In the genomic region with DNA sequence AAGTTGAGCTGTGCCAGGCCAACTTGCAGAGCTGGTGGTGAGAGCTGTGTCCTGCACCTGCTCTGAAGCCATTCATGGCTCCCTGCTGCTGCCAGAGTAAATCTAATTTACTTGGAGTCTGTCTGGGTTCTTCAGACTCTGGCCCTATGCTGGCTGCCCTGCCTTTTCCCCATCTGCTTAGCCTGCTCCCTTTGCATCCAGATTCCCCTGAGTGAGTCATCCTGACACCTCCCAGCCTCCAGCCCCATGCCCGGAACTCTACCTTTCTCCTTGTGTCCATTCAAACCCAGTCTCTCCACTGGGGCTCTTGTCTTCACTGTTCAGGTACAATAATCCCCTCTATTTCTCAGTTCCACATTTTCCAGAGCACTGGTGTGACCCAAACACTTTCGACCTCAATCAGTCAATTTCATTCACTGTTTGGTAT, we compare ENCODE assay signal across 9 cellular contexts.
A peak's percentile ranks its signal among the peaks of the same experiment; 100 is the strongest.
DNase-seq lines count a peak whose midpoint lies in the region; ATAC-seq and TF ChIP-seq lines count a peak whose summit lies in the region.
"Had no signal": no experiment of that assay in that cellular context is flagged by ENCODE, and none has a peak within 500 bp of the region (broad histone marks: within the 10 kb centered on the region; RNA-seq: fewer than 3 reads in every experiment).

No MANE protein-coding gene starts in this region.

- H2AFZ ChIP-seq in smooth muscle cell (ENCODE audit: low read depth), result no peak overlapping the region

- H3K4me2 ChIP-seq in smooth muscle cell, result peak overlapping the region; percentile 73

- H3F3A ChIP-seq in smooth muscle cell (ENCODE audit: low read depth), result peaks cover 6% of the 10 kb centered on the region

- no peak for TF ChIP-seq POLR2A in vagina (IDR thresholded peaks at IDR 0.05)

- peak; percentile 11 for DNase-seq in GM20000 (ENCODE audit: low spot score)
- peak; percentile 51 for DNase-seq in MG63
- DNase-seq in fibroblast of villous mesenchyme (ENCODE audit: low read depth), result peak; percentile 68
- DNase-seq in smooth muscle cell (lab: John Stamatoyannopoulos, UW; ENCODE audit: unreplicated experiment), result no peak
- no peak for DNase-seq in amniotic stem cell (lab: John Stamatoyannopoulos, UW)
- DNase-seq in vagina (ENCODE audit: extremely low spot score in 2 of 2), result no peak
- DNase-seq: NCI-H524 treated with DMSO at 0.1 percent for 48 hours had no signal

- H3K79me2 ChIP-seq in smooth muscle cell (ENCODE audit: low read depth), result no peaks in the 10 kb centered on the region

- H3K9me3 ChIP-seq in MG63 (no peaks in the 10 kb centered on the region), smooth muscle cell (replicated peaks; ENCODE audit: low read depth) (no peaks in the 10 kb centered on the region), vagina (no peaks in the 10 kb centered on the region)

- H4K20me1 ChIP-seq in smooth muscle cell (ENCODE audit: low read depth), result no peaks in the 10 kb centered on the region

- H3K9ac ChIP-seq in smooth muscle cell (ENCODE audit: low read depth), result no peak overlapping the region

- TF ChIP-seq CTCF in GM20000 (IDR thresholded peaks at IDR 0.05; ENCODE audit: extremely low read depth, missing control alignments) (no peak), fibroblast of villous mesenchyme (IDR thresholded peaks at IDR 0.05; ENCODE audit: insufficient read depth, low read depth, low read length) (no peak), smooth muscle cell (IDR thresholded peaks at IDR 0.05; ENCODE audit: borderline replicate concordance, insufficient read depth, poor library complexity, severe bottlenecking) (no peak), vagina (IDR thresholded peaks at IDR 0.05) (no peak)

- no peaks in the 10 kb centered on the region for H3K36me3 ChIP-seq in MG63
- H3K36me3 ChIP-seq in smooth muscle cell (ENCODE audit: low read depth), result no peaks in the 10 kb centered on the region
- no peaks in the 10 kb centered on the region for H3K36me3 ChIP-seq in vagina

- H3K27ac ChIP-seq in smooth muscle cell (ENCODE audit: low read depth) (peak overlapping the region; percentile 50), vagina (no peak overlapping the region)

- H3K27me3 ChIP-seq in MG63 (no peaks in the 10 kb centered on the region), smooth muscle cell (ENCODE audit: low read depth) (no peaks in the 10 kb centered on the region), vagina (no peaks in the 10 kb centered on the region)

- H3K4me3 ChIP-seq in MG63, result no peak overlapping the region
- no peak overlapping the region for H3K4me3 ChIP-seq in fibroblast of villous mesenchyme (ENCODE audit: low read depth, low read length)
- no peak overlapping the region for H3K4me3 ChIP-seq in smooth muscle cell
- H3K4me3 ChIP-seq in vagina, result no peak overlapping the region

- intact Hi-C loops in vagina (cut with DNase I), result no loop called here

- ATAC-seq in HG02642 (IDR thresholded peaks at IDR 0.05; ENCODE audit: poor library complexity, unreplicated experiment) (no peak), HG02571 (IDR thresholded peaks at IDR 0.05; ENCODE audit: unreplicated experiment) (no peak)

- 28% methylated on average over 2 of the region's 2 CpGs for WGBS in smooth muscle cell (ENCODE audit: low lambda C conversion rate)

- H3K4me1 ChIP-seq in smooth muscle cell (ENCODE audit: low read depth) (peaks cover 8% of the 10 kb centered on the region), vagina (no peaks in the 10 kb centered on the region)

Comparison
In these comparisons a context has a peak if more than half of its experiments do, and no peak if none do; other contexts are left out.
1. DNase-seq: peak in GM20000 (single experiment), MG63 (single experiment) and fibroblast of villous mesenchyme (single experiment); none in smooth muscle cell (single experiment), amniotic stem cell (single experiment) and vagina (0 of 2).